8 cellular contexts compared by ENCODE assay signal in genomic region chr15:70023064-70023768, GRCh38.
DNase-seq lines count a peak whose midpoint lies in the region; ATAC-seq and TF ChIP-seq lines count a peak whose summit lies in the region.

No MANE protein-coding gene starts in this region.

- H3K9ac ChIP-seq in OCI-LY1 (ENCODE audit: low read length), result no peak overlapping the region; the same call in 1 of the 2 replicates
- no peak overlapping the region for H3K9ac ChIP-seq in colonic mucosa (ENCODE audit: low read depth in 2 of 2, low read length in 2 of 2)

- no peaks in the 10 kb centered on the region for H3K9me2 ChIP-seq in OCI-LY1 (ENCODE audit: low read depth, low read length)

- ATAC-seq in HG03025 (IDR thresholded peaks at IDR 0.05; ENCODE audit: low FRiP score, unreplicated experiment), result peak; percentile 61
- ATAC-seq in left colon, result peak; percentile 51
- ATAC-seq in stimulated activated naive CD8-positive, alpha-beta T cell treated with anti-CD3 and anti-CD28 coated beads, Interleukin-15, Interleukin-2, amounts not matched to agents 100 U/mL and 50 U/mL, for 24 hours, result peak; percentile 95

- no peaks in the 10 kb centered on the region for H4K20me1 ChIP-seq in OCI-LY1 (ENCODE audit: insufficient read depth, low read length)

- peak overlapping the region; percentile 23; the same call in 1 of the 2 replicates for H3K4me2 ChIP-seq in OCI-LY1 (ENCODE audit: low read length)

- no peaks in the 10 kb centered on the region for H3K79me2 ChIP-seq in OCI-LY1 (ENCODE audit: insufficient read depth, low read length)

- H3F3A ChIP-seq in OCI-LY1 (ENCODE audit: insufficient read depth, low read length), result no peaks in the 10 kb centered on the region

- TF ChIP-seq CTCF in OCI-LY1 (IDR thresholded peaks at IDR 0.05; ENCODE audit: low read length), result no peak
- no peak for TF ChIP-seq CTCF in colonic mucosa (IDR thresholded peaks at IDR 0.05)

- H3K9me3 ChIP-seq in OCI-LY1 (ENCODE audit: low read length) (0 out of 2 replicates have a peak, but pooled peaks cover 2% of the 10 kb centered on the region), colonic mucosa (no peaks in the 10 kb centered on the region)

- H3K36me3 ChIP-seq in OCI-LY1 (ENCODE audit: insufficient read depth, low read length) (no peaks in the 10 kb centered on the region; the same call in 1 of the 2 replicates), colonic mucosa (no peaks in the 10 kb centered on the region)

- H3K27ac ChIP-seq in OCI-LY1 (ENCODE audit: low read depth, low read length, poor library complexity, severe bottlenecking), result peak overlapping the region; percentile 19
- no peak overlapping the region for H3K27ac ChIP-seq in colonic mucosa

- H2AFZ ChIP-seq in OCI-LY1 (ENCODE audit: low read length), result no peak overlapping the region

- H3K4me3 ChIP-seq in OCI-LY1 (ENCODE audit: low read depth, low read length, poor library complexity, severe bottlenecking) (peak overlapping the region; percentile 9), colonic mucosa (no peak overlapping the region)

- H3K4me1 ChIP-seq in OCI-LY1 (ENCODE audit: insufficient read depth, low read length, severe bottlenecking), result peaks cover 40% of the 10 kb centered on the region
- H3K4me1 ChIP-seq in colonic mucosa, result no peaks in the 10 kb centered on the region

- DNase-seq in activated gamma-delta T cell treated with Interleukin-2 at 50 U/mL for 16 hours, result peak; percentile 57
- no peak for DNase-seq in activated gamma-delta T cell (lab: John Stamatoyannopoulos, UW)
- peak; percentile 35 for DNase-seq in activated effector memory CD4-positive, alpha-beta T cell treated with Interleukin-2 at 50 U/mL for 16 hours
- DNase-seq in left colon, result no peak
- peak; percentile 35 for DNase-seq in stimulated activated naive CD8-positive, alpha-beta T cell treated with anti-CD3 and anti-CD28 coated beads, Interleukin-15, Interleukin-2, amounts not matched to agents 100 U/mL and 50 U/mL, for 24 hours
- DNase-seq in colonic mucosa, result no peak

- H3K27me3 ChIP-seq in OCI-LY1 (ENCODE audit: insufficient read depth, low read length) (no peaks in the 10 kb centered on the region), colonic mucosa (peaks cover 5% of the 10 kb centered on the region)

- intact Hi-C loops in left colon (cut with DNase I, micrococcal nuclease), result no loop called here
- intact Hi-C loops in colonic mucosa (cut with DNase I), result no loop called here

Comparison
In these comparisons a context has a peak if more than half of its experiments do, and no peak if none do; other contexts are left out.
1. DNase-seq: peak in activated gamma-delta T cell treated with Interleukin-2 at 50 U/mL for 16 hours (single experiment), activated effector memory CD4-positive, alpha-beta T cell treated with Interleukin-2 at 50 U/mL for 16 hours (single experiment) and stimulated activated naive CD8-positive, alpha-beta T cell treated with anti-CD3 and anti-CD28 coated beads, Interleukin-15, Interleukin-2, amounts not matched to agents 100 U/mL and 50 U/mL, for 24 hours (single experiment); none in activated gamma-delta T cell (single experiment), left colon (0 of 2) and colonic mucosa (single experiment).
2. Peak in every context shown above with its lines, with median percentiles within 50 percentile points of each other: ATAC-seq.